In the genomic region with DNA sequence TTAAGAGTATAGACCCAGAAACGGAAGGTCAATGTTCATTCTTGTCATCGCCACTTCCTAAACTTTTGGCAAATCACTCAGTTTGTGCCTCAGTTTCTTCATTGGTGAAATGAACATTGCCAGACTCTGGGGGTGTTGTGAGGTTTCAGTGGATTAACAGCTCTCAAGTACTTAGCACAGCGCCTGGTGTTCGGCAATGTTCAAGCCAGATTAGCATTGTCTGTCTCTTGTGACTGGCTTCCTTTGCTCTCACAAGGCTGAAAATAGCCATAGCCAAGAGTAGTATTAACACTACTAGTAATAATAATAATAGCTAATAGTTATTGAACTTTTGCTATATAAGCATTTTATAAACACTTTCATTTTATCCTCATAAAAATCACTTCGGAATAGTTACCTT, we compare ENCODE assay signal across 1 cellular context.
TF ChIP-seq lines count a peak whose summit lies in the region.

No MANE protein-coding gene starts in this region.

TF ChIP-seq in HEK293, 187 proteins besides CTCF, POLR2A, EP300 and RAD21 (continued from another document):
- TF ChIP-seq, protein P1, sequence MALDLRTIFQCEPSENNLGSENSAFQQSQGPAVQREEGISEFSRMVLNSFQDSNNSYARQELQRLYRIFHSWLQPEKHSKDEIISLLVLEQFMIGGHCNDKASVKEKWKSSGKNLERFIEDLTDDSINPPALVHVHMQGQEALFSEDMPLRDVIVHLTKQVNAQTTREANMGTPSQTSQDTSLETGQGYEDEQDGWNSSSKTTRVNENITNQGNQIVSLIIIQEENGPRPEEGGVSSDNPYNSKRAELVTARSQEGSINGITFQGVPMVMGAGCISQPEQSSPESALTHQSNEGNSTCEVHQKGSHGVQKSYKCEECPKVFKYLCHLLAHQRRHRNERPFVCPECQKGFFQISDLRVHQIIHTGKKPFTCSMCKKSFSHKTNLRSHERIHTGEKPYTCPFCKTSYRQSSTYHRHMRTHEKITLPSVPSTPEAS (tag by site-specific recombination; IDR thresholded peaks at IDR 0.05) = no peak
- TF ChIP-seq, protein P2, sequence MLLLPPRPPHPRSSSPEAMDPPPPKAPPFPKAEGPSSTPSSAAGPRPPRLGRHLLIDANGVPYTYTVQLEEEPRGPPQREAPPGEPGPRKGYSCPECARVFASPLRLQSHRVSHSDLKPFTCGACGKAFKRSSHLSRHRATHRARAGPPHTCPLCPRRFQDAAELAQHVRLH (tag by site-specific recombination; IDR thresholded peaks at IDR 0.05) = no peak
- no peak for TF ChIP-seq ZNF654 (tag by site-specific recombination; IDR thresholded peaks at IDR 0.05; ENCODE audit: low read depth)
- TF ChIP-seq KLF10 (tag by site-specific recombination; IDR thresholded peaks at IDR 0.05) = no peak
- TF ChIP-seq ZNF837 (tag by site-specific recombination; IDR thresholded peaks at IDR 0.05) = no peak
- TF ChIP-seq KLF1 (tag by site-specific recombination; IDR thresholded peaks at IDR 0.05) = no peak
- TF ChIP-seq ZBTB20 (tag by site-specific recombination; IDR thresholded peaks at IDR 0.05) = no peak
- TF ChIP-seq ZNF324 (tag by site-specific recombination; IDR thresholded peaks at IDR 0.05) = no peak
- TF ChIP-seq ZNF292 (tag by site-specific recombination; IDR thresholded peaks at IDR 0.05; ENCODE audit: borderline replicate concordance, low read depth) = no peak
- TF ChIP-seq ZNF155 (tag by site-specific recombination; IDR thresholded peaks at IDR 0.05) = no peak
